In genomic region chr1:8633741-8634493, GRCh38 we compare ENCODE assay signal across 1 cellular context.
TF ChIP-seq lines count a peak whose summit lies in the region.

No MANE protein-coding gene starts in this region.

TF ChIP-seq in GM12878, 131 proteins besides CTCF, POLR2A, EP300 and RAD21 (continued from another document):
- TF ChIP-seq BCL3 (IDR thresholded peaks at IDR 0.05; ENCODE audit: borderline replicate concordance, insufficient read depth, low read depth, low read length, poor library complexity, severe bottlenecking) (no peak), IKZF2 (IDR thresholded peaks at IDR 0.05) (peak in 1 of 2 experiments; percentile 30; a peak in 1 of 4 replicates), NRF1 (conservative IDR thresholded peaks at IDR 0.05; ENCODE audit: low read depth, low read length) (no peak), BRCA1 (IDR thresholded peaks at IDR 0.05; ENCODE audit: low read depth, low read length) (no peak), SIX5 (IDR thresholded peaks at IDR 0.05; ENCODE audit: low read depth, low read length, severe bottlenecking) (no peak), ZBTB40 (IDR thresholded peaks at IDR 0.05; ENCODE audit: borderline replicate concordance) (no peak), CREB1 (IDR thresholded peaks at IDR 0.05; ENCODE audit: low read depth) (no peak), E2F8 (IDR thresholded peaks at IDR 0.05; ENCODE audit: low read depth, partially characterized antibody) (no peak)
